ENCODE assay signal across 30 cellular contexts in the genomic region with DNA sequence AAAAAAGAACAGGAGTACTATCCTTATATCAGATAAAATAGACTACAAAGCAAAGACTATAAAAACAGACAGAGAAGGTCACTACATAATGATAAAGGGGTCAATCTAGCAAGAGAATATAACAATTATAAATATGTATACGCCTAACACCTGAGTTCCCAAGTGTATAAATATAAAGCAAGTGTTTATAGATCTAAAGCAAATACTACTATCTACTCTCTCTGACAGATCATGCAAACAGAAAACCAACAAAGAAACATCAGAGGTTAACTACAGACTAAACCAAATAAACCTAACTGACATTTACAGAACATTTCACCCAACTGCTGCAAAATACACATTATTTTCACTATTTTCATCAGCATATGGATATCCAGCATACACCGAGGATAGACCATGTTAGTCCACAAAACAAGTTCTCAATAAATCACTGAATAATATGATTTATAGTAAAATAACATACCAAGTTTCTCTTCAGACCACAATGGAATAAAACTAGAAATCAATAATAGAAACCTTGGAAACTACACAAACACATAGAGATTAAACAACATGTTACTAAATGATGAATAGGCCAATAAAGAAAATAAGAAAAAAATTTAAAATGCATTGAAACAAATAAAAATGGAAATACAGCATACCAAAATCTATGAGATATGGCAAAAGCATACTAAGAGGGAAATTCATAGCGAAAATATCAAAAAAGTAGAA. TPM values are rescaled to one million over a fixed set of nuclear protein-coding genes. Genes with fewer than 3 reads are reported as not detected.
DNase-seq lines count a peak whose midpoint lies in the region; ATAC-seq, FAIRE-seq and TF ChIP-seq lines count a peak whose summit lies in the region.
"Had no signal": no experiment of that assay in that cellular context is flagged by ENCODE, and none has a peak within 500 bp of the region (broad histone marks: within the 10 kb centered on the region; RNA-seq: fewer than 3 reads in every experiment).

No MANE protein-coding gene starts in this region.

- WGBS in right lobe of liver (ENCODE audit: insufficient coverage, low coverage, low lambda C conversion rate, missing lambda C conversion rate), result 44% methylated on average over 3 of the region's 3 CpGs

- peak; percentile 71 for FAIRE-seq in TTC549 (lab: Jason Lieb, UNC)
- FAIRE-seq: H1, urothelium cell line had no signal

- H3K36me3 ChIP-seq in right lobe of liver, result no peaks in the 10 kb centered on the region
- H3K36me3 ChIP-seq: gastroesophageal sphincter, left ventricle myocardium inferior had no signal

- H3K27ac Mint-ChIP-seq in WTC11, result no peak overlapping the region
- H3K27ac Mint-ChIP-seq: activated naive CD8-positive, alpha-beta T cell; activated T-helper 2 cell treated with anti-CD3 and anti-CD28 coated beads, Interferon-gamma antibody, Interleukin-2, Interleukin-4, amounts not matched to agents 10 μg/mL and 5 μg/mL and 100 μg/mL, durations not matched to agents 14 hours and 24 hours and 36 hours; dendritic cell treated with granulocyte-macrophage colony-stimulating factor and Interleukin-4, amounts not matched to agents 40 ng/mL and 50 ng/mL, for 4 days; mesothelial cell of epicardium had no signal

- ATAC-seq in right lobe of liver (peak; percentile 80 to 92 (median 88)), WTC11 (no peak)
- ATAC-seq: gastroesophageal sphincter; naive thymus-derived CD4-positive, alpha-beta T cell; stimulated activated naive CD8-positive, alpha-beta T cell treated with anti-CD3 and anti-CD28 coated beads, Interleukin-15, Interleukin-2, amounts not matched to agents 100 U/mL and 50 U/mL, for 24 hours had no signal

- H3K4me1 ChIP-seq in right lobe of liver, result peaks cover 0 to 12% (median 0%) of the 10 kb centered on the region in 4 donors
- H3K4me1 ChIP-seq: gastroesophageal sphincter, left ventricle myocardium inferior, testis had no signal

- peaks cover 7% of the 10 kb centered on the region for H3K36me3 Mint-ChIP-seq in WTC11

- H3K27me3 ChIP-seq in right lobe of liver, result no peaks in the 10 kb centered on the region
- H3K27me3 ChIP-seq: gastroesophageal sphincter, testis had no signal

- peak overlapping the region in 1 of 3 donors; percentile 28 for H3K4me3 ChIP-seq in right lobe of liver
- H3K4me3 ChIP-seq: gastroesophageal sphincter, left ventricle myocardium inferior, PC-9, testis had no signal

- H3K9me3 Mint-ChIP-seq in WTC11, result no peaks in the 10 kb centered on the region
- H3K9me3 Mint-ChIP-seq: activated T-helper 2 cell treated with anti-CD3 and anti-CD28 coated beads, Interferon-gamma antibody, Interleukin-2, Interleukin-4, amounts not matched to agents 10 μg/mL and 5 μg/mL and 100 μg/mL, durations not matched to agents 14 hours and 24 hours and 36 hours; dendritic cell treated with granulocyte-macrophage colony-stimulating factor and Interleukin-4, amounts not matched to agents 40 ng/mL and 50 ng/mL, for 4 days had no signal

- H3K4me3 Mint-ChIP-seq in WTC11, result no peak overlapping the region
- H3K4me3 Mint-ChIP-seq: activated naive CD8-positive, alpha-beta T cell; CD4-positive, CD25-positive, alpha-beta regulatory T cell; dendritic cell treated with granulocyte-macrophage colony-stimulating factor and Interleukin-4, amounts not matched to agents 40 ng/mL and 50 ng/mL, for 4 days; mesothelial cell of epicardium had no signal

- CTCF ChIA-PET in WTC11 (lab: Charles Lee), result no interaction called here

- POLR2A ChIA-PET in WTC11 (lab: Charles Lee), result no interaction called here

- TF ChIP-seq CTCF in right lobe of liver (IDR thresholded peaks at IDR 0.05) (no peak), WTC11 (IDR thresholded peaks at IDR 0.05) (no peak)

- H3K4me1 Mint-ChIP-seq in WTC11, result peaks cover 18% of the 10 kb centered on the region
- H3K4me1 Mint-ChIP-seq: mesothelial cell of epicardium had no signal

- H3K9me3 ChIP-seq in right lobe of liver, result no peaks in the 10 kb centered on the region
- H3K9me3 ChIP-seq: gastroesophageal sphincter, left ventricle myocardium inferior, testis had no signal

- no peak for TF ChIP-seq POLR2A in right lobe of liver (IDR thresholded peaks at IDR 0.05)

- peak overlapping the region in 2 of 3 donors; percentile 45 to 62 for H3K27ac ChIP-seq in right lobe of liver
- H3K27ac ChIP-seq: gastroesophageal sphincter, left ventricle myocardium inferior, PC-9, testis had no signal

- intact Hi-C loops in right lobe of liver (cut with DNase I), result no loop called here

- peak; percentile 10 for DNase-seq in NCI-H510A treated with DMSO at 0.1 percent for 48 hours (lab: John Stamatoyannopoulos, UW)
- DNase-seq in NCI-H510A (lab: John Stamatoyannopoulos, UW), result no peak
- DNase-seq in HT-29 (ENCODE audit: low spot score), result peak; percentile 13
- no peak for DNase-seq in right lobe of liver
- DNase-seq in activated CD8-positive, alpha-beta memory T cell treated with anti-CD3 and anti-CD28 coated beads, Interleukin-2, amount 50 U/mL, for 48 hours, result no peak
- no peak for DNase-seq in activated CD4-positive, alpha-beta T cell treated with anti-CD3 and anti-CD28 coated beads for 48 hours
- no peak for DNase-seq in WTC11 (ENCODE audit: low spot score)
- DNase-seq: 8988T; activated CD4-positive, alpha-beta T cell treated with anti-CD3 and anti-CD28 coated beads, Interleukin-2, amount 50 U/mL, for 48 hours; activated CD8-positive, alpha-beta memory T cell treated with anti-CD3 and anti-CD28 coated beads, Interleukin-2, amount 50 U/mL, for 4 hours; aorta; CD4-positive, CD25-positive, alpha-beta regulatory T cell; hippocampal formation; left ventricle myocardium inferior; naive thymus-derived CD4-positive, alpha-beta T cell; NCI-H187; occipital lobe; PC-9; Right ventricle myocardium superior; stimulated activated naive CD8-positive, alpha-beta T cell treated with anti-CD3 and anti-CD28 coated beads, Interleukin-15, Interleukin-2, amounts not matched to agents 100 U/mL and 50 U/mL, for 24 hours; T-helper 9 cell; testis had no signal

- no peaks in the 10 kb centered on the region for H3K27me3 Mint-ChIP-seq in WTC11 (ENCODE audit: low read depth)
- H3K27me3 Mint-ChIP-seq: activated naive CD8-positive, alpha-beta T cell; CD4-positive, CD25-positive, alpha-beta regulatory T cell; dendritic cell treated with granulocyte-macrophage colony-stimulating factor and Interleukin-4, amounts not matched to agents 40 ng/mL and 50 ng/mL, for 4 days; naive thymus-derived CD4-positive, alpha-beta T cell had no signal

TF ChIP-seq in WTC11, 78 proteins besides CTCF, POLR2A, EP300 and RAD21 (continues in another document):
- TF ChIP-seq SMAD3 (CRISPR knock-in tag; IDR thresholded peaks at IDR 0.05; ENCODE audit: borderline replicate concordance) (no peak), HMGA2 (CRISPR knock-in tag; IDR thresholded peaks at IDR 0.05) (no peak), TEAD1 (CRISPR knock-in tag; IDR thresholded peaks at IDR 0.05) (no peak), ZNF671 (CRISPR knock-in tag; IDR thresholded peaks at IDR 0.05) (no peak), JUN (CRISPR knock-in tag; IDR thresholded peaks at IDR 0.05) (no peak), NR1H2 (CRISPR knock-in tag; IDR thresholded peaks at IDR 0.05) (no peak), NR3C1 (CRISPR knock-in tag; conservative IDR thresholded peaks at IDR 0.05; ENCODE audit: low read depth) (no peak), GTF2I (CRISPR knock-in tag; conservative IDR thresholded peaks at IDR 0.05) (no peak), FOXJ3 (CRISPR knock-in tag; IDR thresholded peaks at IDR 0.05; ENCODE audit: borderline replicate concordance) (no peak), ZNF423 (CRISPR knock-in tag; IDR thresholded peaks at IDR 0.05) (no peak), SOX15 (CRISPR knock-in tag; IDR thresholded peaks at IDR 0.05) (no peak)
- TF ChIP-seq, protein P1, sequence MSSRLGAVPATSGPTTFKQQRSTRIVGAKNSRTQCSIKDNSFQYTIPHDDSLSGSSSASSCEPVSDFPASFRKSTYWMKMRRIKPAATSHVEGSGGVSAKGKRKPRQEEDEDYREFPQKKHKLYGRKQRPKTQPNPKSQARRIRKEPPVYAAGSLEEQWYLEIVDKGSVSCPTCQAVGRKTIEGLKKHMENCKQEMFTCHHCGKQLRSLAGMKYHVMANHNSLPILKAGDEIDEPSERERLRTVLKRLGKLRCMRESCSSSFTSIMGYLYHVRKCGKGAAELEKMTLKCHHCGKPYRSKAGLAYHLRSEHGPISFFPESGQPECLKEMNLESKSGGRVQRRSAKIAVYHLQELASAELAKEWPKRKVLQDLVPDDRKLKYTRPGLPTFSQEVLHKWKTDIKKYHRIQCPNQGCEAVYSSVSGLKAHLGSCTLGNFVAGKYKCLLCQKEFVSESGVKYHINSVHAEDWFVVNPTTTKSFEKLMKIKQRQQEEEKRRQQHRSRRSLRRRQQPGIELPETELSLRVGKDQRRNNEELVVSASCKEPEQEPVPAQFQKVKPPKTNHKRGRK (CRISPR knock-in tag; IDR thresholded peaks at IDR 0.05; ENCODE audit: borderline replicate concordance), result no peak
- TF ChIP-seq, protein P2, sequence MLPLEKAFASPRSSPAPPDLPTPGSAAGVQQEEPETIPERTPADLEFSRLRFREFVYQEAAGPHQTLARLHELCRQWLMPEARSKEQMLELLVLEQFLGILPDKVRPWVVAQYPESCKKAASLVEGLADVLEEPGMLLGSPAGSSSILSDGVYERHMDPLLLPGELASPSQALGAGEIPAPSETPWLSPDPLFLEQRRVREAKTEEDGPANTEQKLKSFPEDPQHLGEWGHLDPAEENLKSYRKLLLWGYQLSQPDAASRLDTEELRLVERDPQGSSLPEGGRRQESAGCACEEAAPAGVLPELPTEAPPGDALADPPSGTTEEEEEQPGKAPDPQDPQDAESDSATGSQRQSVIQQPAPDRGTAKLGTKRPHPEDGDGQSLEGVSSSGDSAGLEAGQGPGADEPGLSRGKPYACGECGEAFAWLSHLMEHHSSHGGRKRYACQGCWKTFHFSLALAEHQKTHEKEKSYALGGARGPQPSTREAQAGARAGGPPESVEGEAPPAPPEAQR (CRISPR knock-in tag; IDR thresholded peaks at IDR 0.05), result no peak

RNA-seq across cellular contexts. Expression of a gene that starts 22.7 kb away (rescaled TPM):
- 23.5 and 23.6 TPM in 2 replicates for total RNA-seq in HT-29 (2014; rRNA removed; shearing (Covaris generic))
- total RNA-seq in right lobe of liver (10 to 100 TPM; 11.5 to 28.6 (median 22.3) TPM), WTC11 (2021) (31.6 to 41.5 TPM (median 32.8 TPM) in 3 replicates)

RNA-seq across cellular contexts. Expression of a gene that starts 22.9 kb away (rescaled TPM):
- total RNA-seq in HT-29 (2014; rRNA removed; shearing (Covaris generic)), result 46.4 and 62.5 TPM in 2 replicates
- 10 to 100 TPM; 21.3 to 35.9 (median 25.5) TPM for total RNA-seq in right lobe of liver
- 79.9 to 86.4 TPM (median 84.7 TPM) in 3 replicates for total RNA-seq in WTC11 (2021)

Comparison
In these comparisons a context has a peak if more than half of its experiments do, and no peak if none do; other contexts are left out.
1. DNase-seq: peak in NCI-H510A treated with DMSO at 0.1 percent for 48 hours (single experiment) and HT-29 (single experiment); none in NCI-H510A (single experiment), right lobe of liver (0 of 3), activated CD8-positive, alpha-beta memory T cell treated with anti-CD3 and anti-CD28 coated beads, Interleukin-2, amount 50 U/mL, for 48 hours (single experiment), activated CD4-positive, alpha-beta T cell treated with anti-CD3 and anti-CD28 coated beads for 48 hours (single experiment) and WTC11 (single experiment).